In genomic region chr17:55872374-55872773, GRCh38 we compare ENCODE assay signal across 19 cellular contexts.
"Had no signal": no experiment of that assay in that cellular context is flagged by ENCODE, and none has a peak within 500 bp of the region (broad histone marks: within the 10 kb centered on the region; RNA-seq: fewer than 3 reads in every experiment).

No MANE protein-coding gene starts in this region.

- ATAC-seq: activated CD4-positive, CD25-positive, alpha-beta regulatory T cell treated with anti-CD3 and anti-CD28 coated beads, Interleukin-2, amount 50 U/mL, for 24 hours; activated naive CD8-positive, alpha-beta T cell treated with anti-CD3 and anti-CD28 coated beads, Interleukin-2, amount 50 U/mL, for 24 hours; activated T-cell treated with anti-CD3 and anti-CD28 coated beads, Interleukin-2, amount 50 U/mL, for 4 hours; foreskin keratinocyte; natural killer cell treated with Interleukin-12 subunit alpha and Interleukin-12 subunit beta and Interleukin-15 and Interleukin-18, amount 100 ng/mL, for 72 hours; stimulated activated memory B cell treated with anti-CD40 and anti-IgM and Interleukin-4, amounts not matched to agents 10 μg/mL and 1 μg/mL and 100 μg/mL, for 72 hours had no signal

- H3K27me3 ChIP-seq: foreskin keratinocyte, spleen, testis had no signal

- H3K4me1 ChIP-seq: foreskin keratinocyte, spleen, testis had no signal

- DNase-seq: activated CD4-positive, alpha-beta T cell treated with anti-CD3 and anti-CD28 coated beads, Interleukin-2, amount 10 ng/mL, durations not matched to agents 7 days and 5 days; activated CD8-positive, alpha-beta memory T cell treated with anti-CD3 and anti-CD28 coated beads, Interleukin-2, amount 50 U/mL, for 4 hours; activated naive CD4-positive, alpha-beta T cell treated with anti-CD3 and anti-CD28 coated beads for 36 hours; activated naive CD8-positive, alpha-beta T cell treated with anti-CD3 and anti-CD28 coated beads, Interleukin-2, amount 50 U/mL, for 24 hours; activated T-cell treated with anti-CD3 and anti-CD28 coated beads, Interleukin-2, amount 50 U/mL, for 4 hours; anterior cingulate cortex; caudate nucleus; endodermal cell; foreskin keratinocyte; glutamatergic neuron; hypothalamus; spleen; stimulated activated CD4-positive, alpha-beta T cell treated with anti-CD3 and anti-CD28 coated beads, Interleukin-4, amount 100 ng/mL, for 4 hours; testis had no signal

- H3K36me3 ChIP-seq: spleen had no signal

- H3K27ac ChIP-seq: epithelial cell of prostate, foreskin keratinocyte, spleen, testis had no signal

- H3K4me3 ChIP-seq: lung, spleen, testis had no signal

- H3K9me3 ChIP-seq: testis had no signal
